31 cellular contexts compared by ENCODE assay signal in the genomic region with DNA sequence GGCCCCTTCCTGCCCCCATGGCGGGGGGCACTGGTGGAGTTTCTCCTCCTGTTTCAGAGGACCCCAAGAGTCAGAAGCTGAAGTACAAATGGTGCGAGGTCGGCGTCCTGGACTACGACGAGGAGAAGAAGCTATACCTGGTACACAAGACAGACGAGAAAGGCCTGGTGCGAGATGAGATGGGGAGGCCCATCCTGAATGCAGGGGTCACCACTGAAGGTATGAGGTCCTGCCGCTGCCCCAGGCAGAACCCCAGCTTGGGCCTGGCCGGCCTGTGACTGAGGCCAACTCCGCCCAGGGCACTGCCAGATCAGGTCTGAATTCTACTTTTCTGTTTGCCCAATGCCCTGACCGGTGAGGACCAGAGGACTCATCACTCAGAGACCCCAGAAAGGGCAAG.
"Had no signal": no experiment of that assay in that cellular context is flagged by ENCODE, and none has a peak within 500 bp of the region (broad histone marks: within the 10 kb centered on the region; RNA-seq: fewer than 3 reads in every experiment).

No MANE protein-coding gene starts in this region.

- H3K4me1 ChIP-seq: ascending aorta, breast epithelium, colonic mucosa, esophagus squamous epithelium, gastroesophageal sphincter had no signal

- H3K4me3 Mint-ChIP-seq: activated B cell treated with CpG ODN at 0.5 μM for 24 hours; activated naive CD4-positive, alpha-beta T cell treated with anti-CD3 and anti-CD28 coated beads, Interleukin-2, amount 10 ng/mL, durations not matched to agents 7 days and 5 days; activated naive CD8-positive, alpha-beta T cell treated with anti-CD3 and anti-CD28 coated beads, Interleukin-2, amount 10 ng/mL, durations not matched to agents 7 days and 5 days; activated T-cell treated with anti-CD3 and anti-CD28 coated beads, Interleukin-2, amount 50 U/mL, for 24 hours; activated T-cell treated with anti-CD3 and anti-CD28 coated beads, Interleukin-2, amount 50 U/mL, for 72 hours; brain; T-helper 17 cell; T-helper 2 cell treated with Interferon-gamma antibody and Interleukin-4, amounts not matched to agents 5 μg/mL and 100 μg/mL, for 36 hours had no signal

- DNase-seq: activated B cell treated with CpG ODN at 0.5 μM for 24 hours; activated CD4-positive, alpha-beta T cell treated with anti-CD3 and anti-CD28 coated beads for 48 hours; activated CD4-positive, alpha-beta T cell treated with anti-CD3 and anti-CD28 coated beads, Interleukin-2, amount 50 U/mL, for 1 hour; activated CD4-positive, alpha-beta T cell treated with anti-CD3 and anti-CD28 coated beads, Interleukin-2, amount 50 U/mL, for 48 hours; activated CD8-positive, alpha-beta memory T cell treated with anti-CD3 and anti-CD28 coated beads, Interleukin-2, amount 50 U/mL, for 48 hours; activated gamma-delta T cell; activated naive CD4-positive, alpha-beta T cell; activated naive CD4-positive, alpha-beta T cell treated with anti-CD3 and anti-CD28 coated beads, Interleukin-2, amount 10 ng/mL, durations not matched to agents 7 days and 5 days; activated naive CD8-positive, alpha-beta T cell treated with anti-CD3 and anti-CD28 coated beads, Interleukin-2, amount 10 ng/mL, durations not matched to agents 7 days and 5 days; activated T-cell treated with anti-CD3 and anti-CD28 coated beads for 4 hours; activated T-cell treated with anti-CD3 and anti-CD28 coated beads, Interleukin-2, amount 50 U/mL, for 24 hours; activated T-cell treated with anti-CD3 and anti-CD28 coated beads, Interleukin-2, amount 50 U/mL, for 72 hours; colonic mucosa; effector CD8-positive, alpha-beta T cell; esophagus squamous epithelium; foreskin melanocyte; T-helper 1 cell; T-helper 17 cell; T1000; WERI-Rb-1 had no signal

- H3K9me3 ChIP-seq: ascending aorta, breast epithelium, colonic mucosa, esophagus squamous epithelium, gastroesophageal sphincter had no signal

- H3K27me3 Mint-ChIP-seq: activated B cell treated with CpG ODN at 0.5 μM for 24 hours; activated naive CD4-positive, alpha-beta T cell treated with anti-CD3 and anti-CD28 coated beads, Interleukin-2, amount 10 ng/mL, durations not matched to agents 7 days and 5 days; activated naive CD8-positive, alpha-beta T cell treated with anti-CD3 and anti-CD28 coated beads, Interleukin-2, amount 10 ng/mL, durations not matched to agents 7 days and 5 days; activated T-cell treated with anti-CD3 and anti-CD28 coated beads, Interleukin-2, amount 50 U/mL, for 24 hours; T-helper 17 cell had no signal

- ATAC-seq: activated CD4-positive, CD25-positive, alpha-beta regulatory T cell treated with anti-CD3 and anti-CD28 coated beads, Interleukin-2, amount 50 U/mL, for 24 hours; activated naive CD4-positive, alpha-beta T cell treated with anti-CD3 and anti-CD28 coated beads, Interleukin-2, amount 50 U/mL, for 72 hours; activated T-cell treated with anti-CD3 and anti-CD28 coated beads, Interleukin-2, amount 50 U/mL, for 72 hours; gastroesophageal sphincter; T-helper 17 cell had no signal

- H3K27ac ChIP-seq: ascending aorta, breast epithelium, cardiac muscle cell, colonic mucosa, epithelial cell of prostate, esophagus squamous epithelium, gastroesophageal sphincter, WERI-Rb-1 had no signal

- H3K36me3 ChIP-seq: breast epithelium, cardiac muscle cell, colonic mucosa, WERI-Rb-1 had no signal

- H3K36me3 Mint-ChIP-seq: activated naive CD4-positive, alpha-beta T cell treated with anti-CD3 and anti-CD28 coated beads, Interleukin-2, amount 50 U/mL, for 72 hours; brain had no signal

- H3K4me3 ChIP-seq: ascending aorta, breast epithelium, cardiac muscle cell, colonic mucosa, esophagus squamous epithelium, gastroesophageal sphincter had no signal

- H3K27ac Mint-ChIP-seq: activated B cell treated with CpG ODN at 0.5 μM for 24 hours; activated naive CD4-positive, alpha-beta T cell treated with anti-CD3 and anti-CD28 coated beads, Interleukin-2, amount 10 ng/mL, durations not matched to agents 7 days and 5 days; activated naive CD8-positive, alpha-beta T cell treated with anti-CD3 and anti-CD28 coated beads, Interleukin-2, amount 10 ng/mL, durations not matched to agents 7 days and 5 days; activated T-cell treated with anti-CD3 and anti-CD28 coated beads, Interleukin-2, amount 50 U/mL, for 24 hours; activated T-cell treated with anti-CD3 and anti-CD28 coated beads, Interleukin-2, amount 50 U/mL, for 72 hours; T-helper 2 cell treated with Interferon-gamma antibody and Interleukin-4, amounts not matched to agents 5 μg/mL and 100 μg/mL, for 36 hours had no signal

- FAIRE-seq: endometrium, endothelial cell of umbilical vein had no signal

- H3K27me3 ChIP-seq: ascending aorta, breast epithelium, cardiac muscle cell, colonic mucosa, esophagus squamous epithelium, gastroesophageal sphincter had no signal

- H3K4me1 Mint-ChIP-seq: activated B cell treated with CpG ODN at 0.5 μM for 24 hours; activated naive CD4-positive, alpha-beta T cell treated with anti-CD3 and anti-CD28 coated beads, Interleukin-2, amount 10 ng/mL, durations not matched to agents 7 days and 5 days; activated naive CD8-positive, alpha-beta T cell treated with anti-CD3 and anti-CD28 coated beads, Interleukin-2, amount 10 ng/mL, durations not matched to agents 7 days and 5 days; brain; T-helper 17 cell had no signal

- H3K9me3 Mint-ChIP-seq: activated B cell treated with CpG ODN at 0.5 μM for 24 hours; activated naive CD4-positive, alpha-beta T cell treated with anti-CD3 and anti-CD28 coated beads, Interleukin-2, amount 10 ng/mL, durations not matched to agents 7 days and 5 days; activated naive CD4-positive, alpha-beta T cell treated with anti-CD3 and anti-CD28 coated beads, Interleukin-2, amount 50 U/mL, for 72 hours; activated naive CD8-positive, alpha-beta T cell treated with anti-CD3 and anti-CD28 coated beads, Interleukin-2, amount 10 ng/mL, durations not matched to agents 7 days and 5 days; activated T-cell treated with anti-CD3 and anti-CD28 coated beads, Interleukin-2, amount 50 U/mL, for 24 hours; activated T-cell treated with anti-CD3 and anti-CD28 coated beads, Interleukin-2, amount 50 U/mL, for 72 hours; brain; T-helper 2 cell treated with Interferon-gamma antibody and Interleukin-4, amounts not matched to agents 5 μg/mL and 100 μg/mL, for 36 hours had no signal
